8 cellular contexts compared by ENCODE assay signal in genomic region chr3:57958642-57959406, GRCh38. TPM values are rescaled to one million over a fixed set of nuclear protein-coding genes. Genes with fewer than 3 reads are reported as not detected.
DNase-seq lines count a peak whose midpoint lies in the region; ATAC-seq and TF ChIP-seq lines count a peak whose summit lies in the region.

No MANE protein-coding gene starts in this region.

- H3K4me1 ChIP-seq in left lung (peaks cover 16 to 42% of the 10 kb centered on the region in 2 donors), upper lobe of left lung (peaks cover 3 to 31% (median 18%) of the 10 kb centered on the region in 4 donors)

- no peak for ATAC-seq in activated B cell treated with CpG ODN at 0.5 μM for 24 hours (ENCODE audit: low read depth)
- ATAC-seq in left lung: peak; percentile 58
- ATAC-seq in upper lobe of left lung (ENCODE audit: low FRiP score in 2 of 2): peak; percentile 39 to 82

- no peak for TF ChIP-seq EP300 in upper lobe of left lung (IDR thresholded peaks at IDR 0.05)

- peak; percentile 66 for DNase-seq in SIG-M5 treated with dmso at 0.1 percent for 504 hours (lab: John Stamatoyannopoulos, UW; ENCODE audit: unreplicated experiment)
- DNase-seq in SIG-M5 (lab: John Stamatoyannopoulos, UW): no peak
- no peak for DNase-seq in activated B cell treated with CpG ODN at 0.5 μM for 24 hours
- DNase-seq in left lung: peak in 1 of 2 donors; percentile 72
- peak in 1 of 2 donors; percentile 66 for DNase-seq in upper lobe of left lung
- DNase-seq in COLO668 (lab: John Stamatoyannopoulos, UW; ENCODE audit: unreplicated experiment): no peak
- no peak for DNase-seq in activated CD4-positive, alpha-beta T cell treated with anti-CD3 and anti-CD28 coated beads for 48 hours
- no peak for DNase-seq in DMS 273 (lab: John Stamatoyannopoulos, UW; ENCODE audit: unreplicated experiment)

- H3K27me3 ChIP-seq in left lung (no peaks in the 10 kb centered on the region), upper lobe of left lung (no peaks in the 10 kb centered on the region)

- H3K36me3 ChIP-seq in left lung: no peaks in the 10 kb centered on the region
- H3K36me3 ChIP-seq in upper lobe of left lung: no peaks in the 10 kb centered on the region

- 65 to 76% methylated on average over 11 to 13 of the region's 13 CpGs for WGBS in upper lobe of left lung, 2 donors

- no peaks in the 10 kb centered on the region for H3K9me3 Mint-ChIP-seq in activated B cell treated with CpG ODN at 0.5 μM for 24 hours

- H3K4me3 ChIP-seq in left lung (peak overlapping the region in 1 of 2 donors; percentile 18), upper lobe of left lung (no peak overlapping the region)

- H3K9me3 ChIP-seq in left lung (no peaks in the 10 kb centered on the region), upper lobe of left lung (no peaks in the 10 kb centered on the region)

- no peaks in the 10 kb centered on the region for H3K36me3 Mint-ChIP-seq in activated B cell treated with CpG ODN at 0.5 μM for 24 hours (ENCODE audit: low read depth)

- POLR2A ChIA-PET in activated B cell treated with CpG ODN at 0.5 μM for 24 hours (lab: Charles Lee): interaction anchor here (0.6 kb wide), 1 partner anchor 92 kb away, joined by 4 read pairs; no protein-coding TSS in a partner anchor

- peak overlapping the region; percentile 28 for H3K4me3 Mint-ChIP-seq in activated B cell treated with CpG ODN at 0.5 μM for 24 hours

- no peak overlapping the region for H3K27ac Mint-ChIP-seq in activated B cell treated with CpG ODN at 0.5 μM for 24 hours

- peak overlapping the region; percentile 13 to 78 for H3K27ac ChIP-seq in left lung
- H3K27ac ChIP-seq in upper lobe of left lung: peak overlapping the region in 2 of 4 donors; percentile 18 to 50

- intact Hi-C loops in activated B cell treated with CpG ODN at 0.5 μM for 24 hours (cut with micrococcal nuclease): no loop called here
- intact Hi-C loops in left lung (cut with DNase I): no loop called here

- TF ChIP-seq POLR2A in upper lobe of left lung (IDR thresholded peaks at IDR 0.05): no peak

- no peak for TF ChIP-seq CTCF in activated B cell treated with CpG ODN at 0.5 μM for 24 hours (IDR thresholded peaks at IDR 0.05)
- no peak for TF ChIP-seq CTCF in left lung (IDR thresholded peaks at IDR 0.05)
- TF ChIP-seq CTCF in upper lobe of left lung (IDR thresholded peaks at IDR 0.05): no peak

- no peaks in the 10 kb centered on the region for H3K27me3 Mint-ChIP-seq in activated B cell treated with CpG ODN at 0.5 μM for 24 hours

- peaks cover 19% of the 10 kb centered on the region for H3K4me1 Mint-ChIP-seq in activated B cell treated with CpG ODN at 0.5 μM for 24 hours

- CTCF ChIA-PET in activated B cell treated with CpG ODN at 0.5 μM for 24 hours (lab: Charles Lee): no interaction called here

RNA-seq across cellular contexts. Expression of gene FLNB, which starts 49.4 kb away (rescaled TPM):
- 13.4 and 16.7 TPM in 2 replicates for total RNA-seq in activated B cell treated with CpG ODN at 0.5 μM for 24 hours
- total RNA-seq in left lung: 100 to 1,000 TPM in 1 of 2 donors, 10 to 100 TPM in 1; 80.1 to 126 TPM
- total RNA-seq in upper lobe of left lung: 100 to 1,000 TPM; 101 to 193 (median 127) TPM
